ENCODE assay signal across 17 cellular contexts in genomic region chrX:265502-265901, GRCh38. TPM values are rescaled to one million over a fixed set of nuclear protein-coding genes. Genes with fewer than 3 reads are reported as not detected.
DNase-seq lines count a peak whose midpoint lies in the region; ATAC-seq, FAIRE-seq and TF ChIP-seq lines count a peak whose summit lies in the region.
"Had no signal": no experiment of that assay in that cellular context is flagged by ENCODE, and none has a peak within 500 bp of the region (broad histone marks: within the 10 kb centered on the region; RNA-seq: fewer than 3 reads in every experiment).

No MANE protein-coding gene starts in this region.

- H3K27ac ChIP-seq in pancreas = no peak overlapping the region
- H3K27ac ChIP-seq: SJSA1 had no signal

- WGBS in pancreas, 2 donors = 92 to 95% methylated on average over 8 of the region's 8 CpGs

- ATAC-seq in pancreas = no peak
- ATAC-seq: GM12878, HCT116 had no signal

- DNase-seq in activated effector memory CD4-positive, alpha-beta T cell treated with anti-CD3 and anti-CD28 coated beads, Interleukin-2, amount 50 U/mL, for 16 hours = peak; percentile 38
- no peak for DNase-seq in activated effector memory CD4-positive, alpha-beta T cell treated with Interleukin-2 at 50 U/mL for 16 hours
- DNase-seq in endothelial cell (ENCODE audit: low spot score) (no peak), pancreas (peak in 4 of 6 donors; percentile 3 to 21 (median 8)), GM13977 (ENCODE audit: low spot score) (no peak), HEK293T (ENCODE audit: extremely low spot score) (no peak)
- DNase-seq in stimulated activated CD4-positive, alpha-beta T cell treated with anti-CD3 and anti-CD28 coated beads, Interleukin-2, amount 100 ng/mL, for 48 hours = no peak
- no peak for DNase-seq in central memory CD4-positive, alpha-beta T cell
- DNase-seq: DMS79, NCI-H1417 treated with DMSO at 0.1 percent for 48 hours, NCI-H2029, NCI-H524 had no signal

- no peaks in the 10 kb centered on the region for H3K36me3 Mint-ChIP-seq in endothelial cell (ENCODE audit: low read depth, unreplicated experiment)

- peaks cover 5% of the 10 kb centered on the region for H3K27me3 Mint-ChIP-seq in endothelial cell (ENCODE audit: unreplicated experiment)

- H3K4me3 ChIP-seq in pancreas = no peak overlapping the region
- H3K4me3 ChIP-seq: GM12878, SJSA1 had no signal

- intact Hi-C loops in pancreas (cut with DNase I) = no loop called here

- no peaks in the 10 kb centered on the region for H3K4me1 Mint-ChIP-seq in endothelial cell (ENCODE audit: unreplicated experiment)

- H3K9me3 ChIP-seq in pancreas = no peaks in the 10 kb centered on the region
- H3K9me3 ChIP-seq: SJSA1 had no signal

- in situ Hi-C loops in GM13977 (cut with MboI; ENCODE audit: low pct_unique_long_range_greater_than_20kb, low sequenced_read_pairs, unreplicated experiment) = no loop called here

- CTCF ChIA-PET in HEK293T (lab: Yijun Ruan, JAX) = no interaction called here

- peaks cover 11 to 13% (median 13%) of the 10 kb centered on the region in 3 donors for H3K4me1 ChIP-seq in pancreas
- H3K4me1 ChIP-seq: SJSA1 had no signal

- no peaks in the 10 kb centered on the region for H3K27me3 ChIP-seq in pancreas
- H3K27me3 ChIP-seq: SJSA1 had no signal

- TF ChIP-seq CTCF in endothelial cell (IDR thresholded peaks at IDR 0.05; ENCODE audit: unreplicated experiment) = no peak
- TF ChIP-seq CTCF in pancreas (IDR thresholded peaks at IDR 0.05) = no peak
- no peak for TF ChIP-seq CTCF in GM13977 (IDR thresholded peaks at IDR 0.05; ENCODE audit: extremely low read depth, insufficient read depth, missing control alignments)

- peak overlapping the region; percentile 32 for H3K27ac Mint-ChIP-seq in endothelial cell (ENCODE audit: unreplicated experiment)

- H3K36me3 ChIP-seq in pancreas = no peaks in the 10 kb centered on the region
- H3K36me3 ChIP-seq: SJSA1 had no signal

- peaks cover 10% of the 10 kb centered on the region for H3K9me3 Mint-ChIP-seq in endothelial cell (ENCODE audit: unreplicated experiment)

- H3K4me3 Mint-ChIP-seq in endothelial cell (ENCODE audit: unreplicated experiment) = no peak overlapping the region

- no peak for FAIRE-seq in pancreas (lab: Jason Lieb, UNC)
- FAIRE-seq: A204.1, GM12878, RCC 7860 had no signal

- POLR2A ChIA-PET in HEK293T (lab: Yijun Ruan, JAX) = no interaction called here

TF ChIP-seq in HEK293T, 16 proteins besides CTCF, POLR2A, EP300 and RAD21:
- TF ChIP-seq TARDBP (IDR thresholded peaks at IDR 0.05) = no peak
- TF ChIP-seq ELF4 (IDR thresholded peaks at IDR 0.05) = no peak
TF ChIP-seq in HEK293T: peak in this region for 0.

RNA-seq across cellular contexts. Expression of gene PLCXD1, which starts 15.7 kb away (rescaled TPM):
- total RNA-seq in endothelial cell (ENCODE audit: unreplicated experiment) (21.7 TPM), pancreas (1 to 10 TPM; 3.5 to 6.6 (median 5.7) TPM)
- polyA plus RNA-seq in pancreas = 10 to 100 TPM in 1 of 2 donors, 1 to 10 TPM in 1; 7.9 to 17.8 TPM

RNA-seq across cellular contexts. Expression of gene GTPBP6, which starts 53.1 kb away (rescaled TPM):
- total RNA-seq in endothelial cell (ENCODE audit: unreplicated experiment) = 47.2 TPM
- 10 to 100 TPM; 20.3 to 40.5 (median 29.7) TPM for total RNA-seq in pancreas
- polyA plus RNA-seq in pancreas = 10 to 100 TPM; 43.0 to 57.8 TPM

Comparison
In these comparisons a context has a peak if more than half of its experiments do, and no peak if none do; other contexts are left out.
1. DNase-seq: peak in activated effector memory CD4-positive, alpha-beta T cell treated with anti-CD3 and anti-CD28 coated beads, Interleukin-2, amount 50 U/mL, for 16 hours (single experiment) and pancreas (4 of 6); none in activated effector memory CD4-positive, alpha-beta T cell treated with Interleukin-2 at 50 U/mL for 16 hours (single experiment), endothelial cell (single experiment), stimulated activated CD4-positive, alpha-beta T cell treated with anti-CD3 and anti-CD28 coated beads, Interleukin-2, amount 100 ng/mL, for 48 hours (0 of 2), central memory CD4-positive, alpha-beta T cell (single experiment), GM13977 (single experiment) and HEK293T (single experiment).